ENCODE assay signal across 17 cellular contexts in genomic region chr19:54147676-54148075, GRCh38. TPM values are rescaled to one million over a fixed set of nuclear protein-coding genes. Genes with fewer than 3 reads are reported as not detected.
DNase-seq lines count a peak whose midpoint lies in the region; ATAC-seq, FAIRE-seq and TF ChIP-seq lines count a peak whose summit lies in the region.
"Had no signal": no experiment of that assay in that cellular context is flagged by ENCODE, and none has a peak within 500 bp of the region (broad histone marks: within the 10 kb centered on the region; RNA-seq: fewer than 3 reads in every experiment).

No MANE protein-coding gene starts in this region.

- no peaks in the 10 kb centered on the region for H3K27me3 ChIP-seq in HepG2 (ENCODE audit: control insufficient read depth in 1 of 2, insufficient read depth in 2 of 2, low read length in 2 of 2)
- H3K27me3 ChIP-seq in right lobe of liver = no peaks in the 10 kb centered on the region
- no peaks in the 10 kb centered on the region for H3K27me3 ChIP-seq in psoas muscle (ENCODE audit: insufficient read depth in 3 of 3, low read length in 2 of 3)
- H3K27me3 ChIP-seq: MG63 had no signal

- intact Hi-C loops in HepG2 (cut with micrococcal nuclease; ENCODE audit: unreplicated experiment) = no loop called here
- intact Hi-C loops in right lobe of liver (cut with DNase I) = no loop called here
- intact Hi-C loops in psoas muscle (cut with DNase I) = no loop called here

- POLR2A ChIA-PET in HepG2 (lab: Yijun Ruan, JAX) = interaction anchor here (1.4 kb wide), 1 partner anchor 11 kb away, joined by 4 read pairs; the partner anchor contains the start of gene CNOT3

- H3K27ac Mint-ChIP-seq in nephron = peak overlapping the region; percentile 80 to 89 (median 87)

- TF ChIP-seq RAD21 in HepG2 (CRISPR knock-in tag; IDR thresholded peaks at IDR 0.05) = no peak

- no peak overlapping the region for H3K27ac ChIP-seq in HepG2 (ENCODE audit: extremely low read length, insufficient read depth, low read length)
- no peak overlapping the region for H3K27ac ChIP-seq in right lobe of liver
- H3K27ac ChIP-seq in psoas muscle = no peak overlapping the region
- H3K27ac ChIP-seq: PC-9 had no signal

- no peak for TF ChIP-seq EP300 in HepG2 (IDR thresholded peaks at IDR 0.05; ENCODE audit: low read depth in 2 of 2, low read length in 2 of 2)
- no peak for TF ChIP-seq EP300 in HepG2 (CRISPR knock-in tag; IDR thresholded peaks at IDR 0.05; ENCODE audit: borderline replicate concordance)

- 79% methylated on average over 3 of the region's 3 CpGs for WGBS in HepG2 (ENCODE audit: low lambda C conversion rate)
- WGBS in right lobe of liver (ENCODE audit: insufficient coverage, low coverage, low lambda C conversion rate, missing lambda C conversion rate) = 65% methylated on average over 3 of the region's 3 CpGs
- 62 to 86% (median 82%) methylated on average over 2 to 3 of the region's 3 CpGs for WGBS in psoas muscle, 3 donors

- in situ Hi-C loops in HepG2 (cut with HindIII; ENCODE audit: extremely low pct_ligation_motif_present, low pct_unique_long_range_greater_than_20kb) = no loop called here

- no peak for TF ChIP-seq CTCF in HepG2 (CRISPR knock-in tag; IDR thresholded peaks at IDR 0.05)
- TF ChIP-seq CTCF in right lobe of liver (IDR thresholded peaks at IDR 0.05) = no peak
- TF ChIP-seq CTCF in fibroblast of the aortic adventitia (IDR thresholded peaks at IDR 0.05; ENCODE audit: insufficient read depth, low read length) = no peak
- no peak for TF ChIP-seq CTCF in nephron (IDR thresholded peaks at IDR 0.05; ENCODE audit: unreplicated experiment in 3 of 3)
- TF ChIP-seq CTCF in psoas muscle (IDR thresholded peaks at IDR 0.05) = no peak

- no peaks in the 10 kb centered on the region for H3K9me3 Mint-ChIP-seq in nephron

- H3K4me1 Mint-ChIP-seq in nephron = peaks cover 4% of the 10 kb centered on the region

- H3K36me3 ChIP-seq in HepG2 (replicated peaks in 1 of 2; ENCODE audit: control insufficient read depth in 1 of 2, insufficient read depth in 2 of 2, low read length in 2 of 2) (peaks cover 67 to 96% of the 10 kb centered on the region in 2 experiments), right lobe of liver (peaks cover 19 to 94% (median 53%) of the 10 kb centered on the region in 4 donors), psoas muscle (ENCODE audit: insufficient read depth in 1 of 2, low read depth in 1 of 2) (peaks cover 4 to 99% of the 10 kb centered on the region in 2 donors)

- H3K36me3 Mint-ChIP-seq in nephron (ENCODE audit: low read depth) = peaks cover 69% of the 10 kb centered on the region

- DNase-seq in HepG2 (ENCODE audit: low spot score) (no peak), right lobe of liver (no peak), fibroblast of the aortic adventitia (ENCODE audit: low read depth) (peak; percentile 49), mesenteric fat pad (ENCODE audit: low spot score) (no peak), SHP77 treated with DMSO at 0.1 percent for 48 hours (lab: John Stamatoyannopoulos, UW) (no peak), psoas muscle (no peak)
- DNase-seq: C1 segment of cervical spinal cord, MG63, NCI-H1092 treated with DMSO at 0.1 percent for 48 hours, NCI-H1694, NCI-H2107, PC-9, SHP77 had no signal

- no TSS peak for BruUV-seq in HepG2 (replicated peaks; lab: Mats Ljungman, UMichigan)

- no peaks in the 10 kb centered on the region for H3K27me3 Mint-ChIP-seq in nephron (ENCODE audit: low read depth)

- peak overlapping the region in 2 of 3 experiments; percentile 40 to 51 for H3K4me3 Mint-ChIP-seq in nephron

- H4K20me1 ChIP-seq in HepG2 (ENCODE audit: insufficient read depth, low read length) = peaks cover 6% of the 10 kb centered on the region; the same call in 1 of the 2 replicates

- H2AFZ ChIP-seq in HepG2 (ENCODE audit: low read length) = no peak overlapping the region
- H2AFZ ChIP-seq: PC-9 had no signal

- FAIRE-seq in HepG2 (lab: Jason Lieb, UNC) = no peak
- FAIRE-seq: H1 had no signal

- no peak for ATAC-seq in HepG2
- ATAC-seq in right lobe of liver = no peak
- no peak for ATAC-seq in HG03521 (IDR thresholded peaks at IDR 0.05; ENCODE audit: unreplicated experiment)
- ATAC-seq in psoas muscle = no peak

- H3K9me3 ChIP-seq in HepG2 (ENCODE audit: low read length) = no peaks in the 10 kb centered on the region
- H3K9me3 ChIP-seq in right lobe of liver = no peaks in the 10 kb centered on the region
- no peaks in the 10 kb centered on the region for H3K9me3 ChIP-seq in psoas muscle
- H3K9me3 ChIP-seq: MG63 had no signal

- CTCF ChIA-PET in HepG2 (lab: Yijun Ruan, JAX; ENCODE audit: low intra/inter-chr PET ratio, low total read pairs) = no interaction called here

- H3K4me3 ChIP-seq in HepG2 (replicated peaks in 1 of 3; ENCODE audit: insufficient read depth in 1 of 3, low read depth in 2 of 3, low read length in 3 of 3) = no peak overlapping the region
- no peak overlapping the region for H3K4me3 ChIP-seq in right lobe of liver
- H3K4me3 ChIP-seq in fibroblast of the aortic adventitia (ENCODE audit: low read depth, low read length) = no peak overlapping the region
- H3K4me3 ChIP-seq in psoas muscle = no peak overlapping the region
- H3K4me3 ChIP-seq: MG63, PC-9 had no signal

- no peaks in the 10 kb centered on the region for H3K4me1 ChIP-seq in HepG2 (ENCODE audit: insufficient read depth, low read length)
- no peaks in the 10 kb centered on the region for H3K4me1 ChIP-seq in right lobe of liver
- H3K4me1 ChIP-seq in psoas muscle = no peaks in the 10 kb centered on the region

- TF ChIP-seq POLR2A in HepG2 (IDR thresholded peaks at IDR 0.05; ENCODE audit: insufficient read depth in 1 of 2, low read depth in 2 of 2, low read length in 2 of 2) (no peak), right lobe of liver (IDR thresholded peaks at IDR 0.05) (no peak)

- H3K9ac ChIP-seq in HepG2 (ENCODE audit: insufficient read depth, low read depth, low read length) = no peak overlapping the region

- H3K4me2 ChIP-seq in HepG2 (ENCODE audit: low read depth, low read length) = no peak overlapping the region
- H3K4me2 ChIP-seq: PC-9 had no signal

- no peaks in the 10 kb centered on the region for H3K79me2 ChIP-seq in HepG2 (ENCODE audit: insufficient read depth, low read length)

RNA-seq across cellular contexts. Expression of gene CNOT3, which starts 10.1 kb away (rescaled TPM):
- 5.8 and 7.6 TPM in 2 replicates for total RNA-seq in HepG2 (2016; rRNA removed; fragmentation: Illumina TruSeq; extraction: Trizol)
- 4.0 and 5.5 TPM in 2 replicates for total RNA-seq in HepG2 (2016; cell fraction: cytosol; rRNA removed; fragmentation: Illumina TruSeq; extraction: Trizol; ENCODE audit: low read depth)
- total RNA-seq in HepG2 (2016; cell fraction: insoluble cytoplasmic fraction; rRNA removed; fragmentation: Illumina TruSeq; extraction: Trizol) = 6.1 and 8.1 TPM in 2 replicates
- total RNA-seq in HepG2 (2016; cell fraction: membrane; rRNA removed; fragmentation: Illumina TruSeq; extraction: Trizol) = 11.8 and 13.1 TPM in 2 replicates
- 11.3 and 13.6 TPM in 2 replicates for total RNA-seq in HepG2 (2016; cell fraction: nucleus; rRNA removed; fragmentation: Illumina TruSeq; extraction: Trizol)
- polyA plus RNA-seq in HepG2 (2011; rRNA removed) = 4.3 and 4.9 TPM in 2 replicates
- 4.0 and 4.5 TPM in 2 replicates for polyA plus RNA-seq in HepG2 (2011; cell fraction: cytosol; rRNA removed)
- 21.1 and 21.5 TPM in 2 replicates for polyA plus RNA-seq in HepG2 (2011; cell fraction: nucleus; rRNA removed)
- polyA plus RNA-seq in HepG2 (2012) = 18.8 and 22.7 TPM in 2 replicates
- polyA plus RNA-seq in HepG2 (2016; cell fraction: cytosol; fragmentation: Illumina TruSeq; extraction: Trizol; ENCODE audit: low read depth) = 7.9 TPM in 2 replicates
- polyA plus RNA-seq in HepG2 (2016; cell fraction: insoluble cytoplasmic fraction; fragmentation: Illumina TruSeq; extraction: Trizol; ENCODE audit: low read depth) = 25.5 and 38.4 TPM in 2 replicates
- polyA plus RNA-seq in HepG2 (2016; cell fraction: membrane; fragmentation: Illumina TruSeq; extraction: Trizol; ENCODE audit: low read depth) = 11.9 and 12.9 TPM in 2 replicates
- 58.2 and 71.4 TPM in 2 replicates for polyA plus RNA-seq in HepG2 (2016; cell fraction: nucleus; fragmentation: Illumina TruSeq; extraction: Trizol; ENCODE audit: insufficient read depth, low read depth)
- polyA minus RNA-seq in HepG2 (2011; rRNA and poly(A)+ RNA removed; ENCODE audit: low replicate concordance) = 6.7 and 8.6 TPM in 2 replicates
- polyA minus RNA-seq in HepG2 (2011; cell fraction: cytosol; rRNA and poly(A)+ RNA removed) = 13.1 and 16.9 TPM in 2 replicates
- 7.5 and 10.3 TPM in 2 replicates for polyA minus RNA-seq in HepG2 (2011; cell fraction: nucleus; rRNA and poly(A)+ RNA removed)
- total RNA-seq in right lobe of liver = 10 to 100 TPM in 5 of 6 experiments, 1 to 10 TPM in 1; 7.1 to 21.6 (median 15.5) TPM
- total RNA-seq in fibroblast of the aortic adventitia (ENCODE audit: low replicate concordance) = 6.0 and 9.8 TPM in 2 replicates
- 31.5 TPM for total RNA-seq in mesenteric fat pad
- 10 to 100 TPM; 19.4 to 28.4 (median 20.4) TPM for total RNA-seq in psoas muscle
- polyA plus RNA-seq in psoas muscle = 10 to 100 TPM; 14.1 to 16.1 (median 16.1) TPM

RNA-seq across cellular contexts. Expression of gene LENG1, which starts 11.8 kb away (rescaled TPM):
- total RNA-seq in HepG2 (2016; rRNA removed; fragmentation: Illumina TruSeq; extraction: Trizol) (3.8 and 4.0 TPM in 2 replicates), right lobe of liver (1 to 10 TPM; 1.2 to 3.5 (median 3.2) TPM), fibroblast of the aortic adventitia (ENCODE audit: low replicate concordance) (4.4 and 6.8 TPM in 2 replicates), mesenteric fat pad (4.4 TPM), psoas muscle (10 to 100 TPM in 1 of 4 donors, 1 to 10 TPM in 3; 5.8 to 10.2 (median 7.0) TPM)
- total RNA-seq in HepG2 (2016; cell fraction: cytosol; rRNA removed; fragmentation: Illumina TruSeq; extraction: Trizol; ENCODE audit: low read depth) = 1.9 and 2.2 TPM in 2 replicates
- total RNA-seq in HepG2 (2016; cell fraction: insoluble cytoplasmic fraction; rRNA removed; fragmentation: Illumina TruSeq; extraction: Trizol) = 4.3 and 4.8 TPM in 2 replicates
- total RNA-seq in HepG2 (2016; cell fraction: membrane; rRNA removed; fragmentation: Illumina TruSeq; extraction: Trizol) = 1.6 and 1.8 TPM in 2 replicates
- 2.2 and 2.7 TPM in 2 replicates for total RNA-seq in HepG2 (2016; cell fraction: nucleus; rRNA removed; fragmentation: Illumina TruSeq; extraction: Trizol)
- polyA plus RNA-seq in HepG2 (2011; rRNA removed) (1.8 and 2.0 TPM in 2 replicates), psoas muscle (10 to 100 TPM; 11.4 to 19.6 (median 12.1) TPM)
- polyA plus RNA-seq in HepG2 (2011; cell fraction: cytosol; rRNA removed) = 2.1 and 2.4 TPM in 2 replicates
- 1.8 and 2.0 TPM in 2 replicates for polyA plus RNA-seq in HepG2 (2011; cell fraction: nucleus; rRNA removed)
- polyA plus RNA-seq in HepG2 (2012) = 2.6 TPM in 2 replicates
- polyA plus RNA-seq in HepG2 (2016; cell fraction: cytosol; fragmentation: Illumina TruSeq; extraction: Trizol; ENCODE audit: low read depth) = 1.6 TPM in 2 replicates
- polyA plus RNA-seq in HepG2 (2016; cell fraction: insoluble cytoplasmic fraction; fragmentation: Illumina TruSeq; extraction: Trizol; ENCODE audit: low read depth) = 4.4 and 4.9 TPM in 2 replicates
- 1.0 TPM in 2 replicates for polyA plus RNA-seq in HepG2 (2016; cell fraction: membrane; fragmentation: Illumina TruSeq; extraction: Trizol; ENCODE audit: low read depth)
- polyA plus RNA-seq in HepG2 (2016; cell fraction: nucleus; fragmentation: Illumina TruSeq; extraction: Trizol; ENCODE audit: insufficient read depth, low read depth) = 2.7 and 3.1 TPM in 2 replicates
- polyA minus RNA-seq in HepG2 (2011; rRNA and poly(A)+ RNA removed; ENCODE audit: low replicate concordance) = 0.40 and 0.48 TPM in 2 replicates
- 0.79 and 1.1 TPM in 2 replicates for polyA minus RNA-seq in HepG2 (2011; cell fraction: cytosol; rRNA and poly(A)+ RNA removed)
- 1.7 and 1.9 TPM in 2 replicates for polyA minus RNA-seq in HepG2 (2011; cell fraction: nucleus; rRNA and poly(A)+ RNA removed)

RNA-seq across cellular contexts. Expression of gene TMC4, which starts 25.3 kb away (rescaled TPM):
- 0.24 TPM in 1 of 2 replicates, not detected in the other for total RNA-seq in HepG2 (2016; rRNA removed; fragmentation: Illumina TruSeq; extraction: Trizol)
- total RNA-seq in HepG2 (2016; cell fraction: cytosol; rRNA removed; fragmentation: Illumina TruSeq; extraction: Trizol; ENCODE audit: low read depth) = not detected in 2 replicates
- 0.15 TPM in 1 of 2 replicates, not detected in the other for total RNA-seq in HepG2 (2016; cell fraction: insoluble cytoplasmic fraction; rRNA removed; fragmentation: Illumina TruSeq; extraction: Trizol)
- total RNA-seq in HepG2 (2016; cell fraction: membrane; rRNA removed; fragmentation: Illumina TruSeq; extraction: Trizol) = 0.41 TPM in 1 of 2 replicates, not detected in the other
- total RNA-seq in HepG2 (2016; cell fraction: nucleus; rRNA removed; fragmentation: Illumina TruSeq; extraction: Trizol) = not detected in 2 replicates
- 0.13 and 0.35 TPM in 2 replicates for polyA plus RNA-seq in HepG2 (2011; rRNA removed)
- polyA plus RNA-seq in HepG2 (2011; cell fraction: cytosol; rRNA removed) = 0.08 and 0.15 TPM in 2 replicates
- 1.8 and 1.9 TPM in 2 replicates for polyA plus RNA-seq in HepG2 (2011; cell fraction: nucleus; rRNA removed)
- polyA plus RNA-seq in HepG2 (2012) = 0.41 and 0.86 TPM in 2 replicates
- polyA plus RNA-seq in HepG2 (2016; cell fraction: cytosol; fragmentation: Illumina TruSeq; extraction: Trizol; ENCODE audit: low read depth) = 0.26 TPM in 1 of 2 replicates, not detected in the other
- polyA plus RNA-seq in HepG2 (2016; cell fraction: insoluble cytoplasmic fraction; fragmentation: Illumina TruSeq; extraction: Trizol; ENCODE audit: low read depth) = not detected in 2 replicates
- 0.10 and 0.50 TPM in 2 replicates for polyA plus RNA-seq in HepG2 (2016; cell fraction: membrane; fragmentation: Illumina TruSeq; extraction: Trizol; ENCODE audit: low read depth)
- polyA plus RNA-seq in HepG2 (2016; cell fraction: nucleus; fragmentation: Illumina TruSeq; extraction: Trizol; ENCODE audit: insufficient read depth, low read depth) = 0.73 TPM in 1 of 2 replicates, not detected in the other
- polyA minus RNA-seq in HepG2 (2011; rRNA and poly(A)+ RNA removed; ENCODE audit: low replicate concordance) = 0.12 and 0.35 TPM in 2 replicates
- not detected in 2 replicates for polyA minus RNA-seq in HepG2 (2011; cell fraction: cytosol; rRNA and poly(A)+ RNA removed)
- polyA minus RNA-seq in HepG2 (2011; cell fraction: nucleus; rRNA and poly(A)+ RNA removed) = 0.87 TPM in 1 of 2 replicates, not detected in the other
- total RNA-seq in right lobe of liver = 1 to 10 TPM in 3 of 6 experiments, under 1 TPM in 3; 0.18 to 2.4 (median 1.1) TPM
- 0.27 and 0.82 TPM in 2 replicates for total RNA-seq in fibroblast of the aortic adventitia (ENCODE audit: low replicate concordance)
- total RNA-seq in mesenteric fat pad = 1.6 TPM
- total RNA-seq in psoas muscle = 1 to 10 TPM in 1 of 4 donors, under 1 TPM in 2, not detected in 1; 0.55 to 2.5 (median 0.74) TPM
- polyA plus RNA-seq in psoas muscle = under 1 TPM; 0.64 to 0.70 (median 0.70) TPM
- total RNA-seq: A172 had no signal

RNA-seq across cellular contexts. Expression of gene PRPF31, which starts 32.1 kb away (rescaled TPM):
- 63.8 and 68.9 TPM in 2 replicates for total RNA-seq in HepG2 (2016; rRNA removed; fragmentation: Illumina TruSeq; extraction: Trizol)
- 9.6 and 11.5 TPM in 2 replicates for total RNA-seq in HepG2 (2016; cell fraction: cytosol; rRNA removed; fragmentation: Illumina TruSeq; extraction: Trizol; ENCODE audit: low read depth)
- 62.0 and 64.7 TPM in 2 replicates for total RNA-seq in HepG2 (2016; cell fraction: insoluble cytoplasmic fraction; rRNA removed; fragmentation: Illumina TruSeq; extraction: Trizol)
- 23.1 and 26.5 TPM in 2 replicates for total RNA-seq in HepG2 (2016; cell fraction: membrane; rRNA removed; fragmentation: Illumina TruSeq; extraction: Trizol)
- 30.4 and 33.1 TPM in 2 replicates for total RNA-seq in HepG2 (2016; cell fraction: nucleus; rRNA removed; fragmentation: Illumina TruSeq; extraction: Trizol)
- polyA plus RNA-seq in HepG2 (2011; rRNA removed) = 23.8 and 29.5 TPM in 2 replicates
- 25.5 and 31.8 TPM in 2 replicates for polyA plus RNA-seq in HepG2 (2011; cell fraction: cytosol; rRNA removed)
- 65.6 and 76.0 TPM in 2 replicates for polyA plus RNA-seq in HepG2 (2011; cell fraction: nucleus; rRNA removed)
- polyA plus RNA-seq in HepG2 (2012) = 31.9 and 33.4 TPM in 2 replicates
- 8.8 and 9.7 TPM in 2 replicates for polyA plus RNA-seq in HepG2 (2016; cell fraction: cytosol; fragmentation: Illumina TruSeq; extraction: Trizol; ENCODE audit: low read depth)
- 66.2 and 72.8 TPM in 2 replicates for polyA plus RNA-seq in HepG2 (2016; cell fraction: insoluble cytoplasmic fraction; fragmentation: Illumina TruSeq; extraction: Trizol; ENCODE audit: low read depth)
- polyA plus RNA-seq in HepG2 (2016; cell fraction: membrane; fragmentation: Illumina TruSeq; extraction: Trizol; ENCODE audit: low read depth) = 15.4 and 16.9 TPM in 2 replicates
- 56.8 and 57.4 TPM in 2 replicates for polyA plus RNA-seq in HepG2 (2016; cell fraction: nucleus; fragmentation: Illumina TruSeq; extraction: Trizol; ENCODE audit: insufficient read depth, low read depth)
- polyA minus RNA-seq in HepG2 (2011; rRNA and poly(A)+ RNA removed; ENCODE audit: low replicate concordance) = 21.6 and 22.6 TPM in 2 replicates
- polyA minus RNA-seq in HepG2 (2011; cell fraction: cytosol; rRNA and poly(A)+ RNA removed) = 10.0 and 12.8 TPM in 2 replicates
- polyA minus RNA-seq in HepG2 (2011; cell fraction: nucleus; rRNA and poly(A)+ RNA removed) = 14.3 and 15.6 TPM in 2 replicates
- 10 to 100 TPM; 22.1 to 34.9 (median 27.9) TPM for total RNA-seq in right lobe of liver
- total RNA-seq in fibroblast of the aortic adventitia (ENCODE audit: low replicate concordance) = 32.6 and 37.2 TPM in 2 replicates
- 45.5 TPM for total RNA-seq in mesenteric fat pad
- total RNA-seq in psoas muscle = 10 to 100 TPM; 32.3 to 41.6 (median 36.4) TPM
- 10 to 100 TPM; 32.5 to 54.3 (median 52.9) TPM for polyA plus RNA-seq in psoas muscle

RNA-seq across cellular contexts. Expression of gene TFPT, which starts 32.2 kb away (rescaled TPM):
- total RNA-seq in HepG2 (2016; rRNA removed; fragmentation: Illumina TruSeq; extraction: Trizol) (10.7 and 13.5 TPM in 2 replicates), right lobe of liver (1 to 10 TPM; 3.5 to 8.2 (median 5.7) TPM), fibroblast of the aortic adventitia (ENCODE audit: low replicate concordance) (8.9 and 18.3 TPM in 2 replicates), mesenteric fat pad (16.7 TPM), psoas muscle (10 to 100 TPM; 11.0 to 22.9 (median 13.8) TPM)
- 2.1 and 3.1 TPM in 2 replicates for total RNA-seq in HepG2 (2016; cell fraction: cytosol; rRNA removed; fragmentation: Illumina TruSeq; extraction: Trizol; ENCODE audit: low read depth)
- total RNA-seq in HepG2 (2016; cell fraction: insoluble cytoplasmic fraction; rRNA removed; fragmentation: Illumina TruSeq; extraction: Trizol) = 11.6 and 13.6 TPM in 2 replicates
- total RNA-seq in HepG2 (2016; cell fraction: membrane; rRNA removed; fragmentation: Illumina TruSeq; extraction: Trizol) = 3.8 and 5.2 TPM in 2 replicates
- 3.8 and 4.7 TPM in 2 replicates for total RNA-seq in HepG2 (2016; cell fraction: nucleus; rRNA removed; fragmentation: Illumina TruSeq; extraction: Trizol)
- polyA plus RNA-seq in HepG2 (2011; rRNA removed) (8.4 and 8.6 TPM in 2 replicates), psoas muscle (10 to 100 TPM; 23.7 to 38.3 (median 25.2) TPM)
- 9.4 and 11.7 TPM in 2 replicates for polyA plus RNA-seq in HepG2 (2011; cell fraction: cytosol; rRNA removed)
- polyA plus RNA-seq in HepG2 (2011; cell fraction: nucleus; rRNA removed) = 5.1 and 6.7 TPM in 2 replicates
- polyA plus RNA-seq in HepG2 (2012) = 7.3 and 8.0 TPM in 2 replicates
- polyA plus RNA-seq in HepG2 (2016; cell fraction: cytosol; fragmentation: Illumina TruSeq; extraction: Trizol; ENCODE audit: low read depth) = 3.5 and 3.7 TPM in 2 replicates
- 15.5 and 17.3 TPM in 2 replicates for polyA plus RNA-seq in HepG2 (2016; cell fraction: insoluble cytoplasmic fraction; fragmentation: Illumina TruSeq; extraction: Trizol; ENCODE audit: low read depth)
- polyA plus RNA-seq in HepG2 (2016; cell fraction: membrane; fragmentation: Illumina TruSeq; extraction: Trizol; ENCODE audit: low read depth) = 4.2 and 4.3 TPM in 2 replicates
- polyA plus RNA-seq in HepG2 (2016; cell fraction: nucleus; fragmentation: Illumina TruSeq; extraction: Trizol; ENCODE audit: insufficient read depth, low read depth) = 11.7 and 12.0 TPM in 2 replicates
- polyA minus RNA-seq in HepG2 (2011; rRNA and poly(A)+ RNA removed; ENCODE audit: low replicate concordance) = 3.3 and 3.6 TPM in 2 replicates
- polyA minus RNA-seq in HepG2 (2011; cell fraction: cytosol; rRNA and poly(A)+ RNA removed) = 2.1 and 3.3 TPM in 2 replicates
- polyA minus RNA-seq in HepG2 (2011; cell fraction: nucleus; rRNA and poly(A)+ RNA removed) = 2.2 and 2.3 TPM in 2 replicates
